ENCODE assay signal across 26 cellular contexts in the genomic region with DNA sequence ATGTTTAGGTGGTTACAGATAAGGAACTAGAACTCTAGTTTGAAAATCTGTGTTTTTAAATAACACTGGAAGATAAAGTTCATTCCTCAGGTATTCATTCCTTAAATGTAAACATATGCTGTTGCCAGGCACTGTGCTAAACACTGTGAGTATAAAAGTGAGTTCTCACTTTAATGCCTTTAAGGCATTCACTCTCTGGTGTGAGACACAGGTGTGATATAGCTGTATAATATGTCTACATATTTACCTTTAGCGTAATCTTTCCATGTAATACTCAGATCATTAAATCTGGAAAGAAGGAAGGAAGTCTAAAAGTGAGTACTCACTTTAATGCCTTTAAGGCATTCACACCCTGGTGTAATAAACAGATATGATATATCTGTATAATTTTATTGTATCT.
"Had no signal": no experiment of that assay in that cellular context is flagged by ENCODE, and none has a peak within 500 bp of the region (broad histone marks: within the 10 kb centered on the region; RNA-seq: fewer than 3 reads in every experiment).

No MANE protein-coding gene starts in this region.

- ATAC-seq: activated CD4-positive, alpha-beta T cell treated with anti-CD3 and anti-CD28 coated beads for 36 hours; activated CD8-positive, alpha-beta memory T cell treated with anti-CD3 and anti-CD28 coated beads, Interleukin-2, amount 10 ng/mL, durations not matched to agents 7 days and 5 days; activated CD8-positive, alpha-beta T cell treated with anti-CD3 and anti-CD28 coated beads, Interleukin-2, amount 10 ng/mL, durations not matched to agents 7 days and 5 days; activated naive CD8-positive, alpha-beta T cell treated with anti-CD3 and anti-CD28 coated beads, Interleukin-2, amount 50 U/mL, for 24 hours; body of pancreas; effector memory CD8-positive, alpha-beta T cell; gastroesophageal sphincter had no signal

- H3K9me3 ChIP-seq: adrenal gland, body of pancreas, esophagus muscularis mucosa, gastroesophageal sphincter had no signal

- DNase-seq: activated CD4-positive, alpha-beta memory T cell treated with anti-CD3 and anti-CD28 coated beads for 36 hours; activated CD4-positive, alpha-beta T cell treated with anti-CD3 and anti-CD28 coated beads for 36 hours; activated CD4-positive, alpha-beta T cell treated with anti-CD3 and anti-CD28 coated beads, Interleukin-2, amount 10 ng/mL, durations not matched to agents 24 days and 14 days; activated CD4-positive, CD25-positive, alpha-beta regulatory T cell; activated CD4-positive, CD25-positive, alpha-beta regulatory T cell treated with anti-CD3 and anti-CD28 coated beads, Interleukin-2, amount 50 U/mL, for 72 hours; activated CD8-positive, alpha-beta memory T cell treated with anti-CD3 and anti-CD28 coated beads, Interleukin-2, amount 10 ng/mL, durations not matched to agents 7 days and 5 days; activated CD8-positive, alpha-beta memory T cell treated with anti-CD3 and anti-CD28 coated beads, Interleukin-2, amount 50 U/mL, for 4 hours; activated CD8-positive, alpha-beta T cell treated with anti-CD3 and anti-CD28 coated beads, Interleukin-2, amount 10 ng/mL, durations not matched to agents 7 days and 5 days; activated effector memory CD4-positive, alpha-beta T cell treated with anti-CD3 and anti-CD28 coated beads, Interleukin-2, amount 50 U/mL, for 16 hours; activated naive CD4-positive, alpha-beta T cell treated with anti-CD3 and anti-CD28 coated beads for 36 hours; activated naive CD8-positive, alpha-beta T cell treated with anti-CD3 and anti-CD28 coated beads for 36 hours; activated naive CD8-positive, alpha-beta T cell treated with anti-CD3 and anti-CD28 coated beads, Interleukin-2, amount 50 U/mL, for 24 hours; activated T-cell treated with anti-CD3 and anti-CD28 coated beads, Interleukin-2, amount 50 U/mL, for 1 hour; activated T-cell treated with anti-CD3 and anti-CD28 coated beads, Interleukin-2, amount 50 U/mL, for 48 hours; adrenal gland; aorta; body of pancreas; cortex of kidney; effector CD4-positive, alpha-beta T cell; effector memory CD8-positive, alpha-beta T cell; erythroblast; foreskin melanocyte; T-helper 2 cell had no signal

- H3K4me1 ChIP-seq: body of pancreas had no signal

- H3K36me3 ChIP-seq: adrenal gland, cardiac muscle cell, esophagus muscularis mucosa, gastroesophageal sphincter had no signal

- H3K4me3 ChIP-seq: adrenal gland, body of pancreas, cardiac muscle cell, esophagus muscularis mucosa, gastroesophageal sphincter had no signal

- H3K27me3 ChIP-seq: adrenal gland, body of pancreas, cardiac muscle cell, esophagus muscularis mucosa, gastroesophageal sphincter had no signal

- H3K27ac ChIP-seq: adrenal gland, body of pancreas, cardiac muscle cell, esophagus muscularis mucosa, gastroesophageal sphincter had no signal
